ENCODE assay signal across 24 cellular contexts in the genomic region with DNA sequence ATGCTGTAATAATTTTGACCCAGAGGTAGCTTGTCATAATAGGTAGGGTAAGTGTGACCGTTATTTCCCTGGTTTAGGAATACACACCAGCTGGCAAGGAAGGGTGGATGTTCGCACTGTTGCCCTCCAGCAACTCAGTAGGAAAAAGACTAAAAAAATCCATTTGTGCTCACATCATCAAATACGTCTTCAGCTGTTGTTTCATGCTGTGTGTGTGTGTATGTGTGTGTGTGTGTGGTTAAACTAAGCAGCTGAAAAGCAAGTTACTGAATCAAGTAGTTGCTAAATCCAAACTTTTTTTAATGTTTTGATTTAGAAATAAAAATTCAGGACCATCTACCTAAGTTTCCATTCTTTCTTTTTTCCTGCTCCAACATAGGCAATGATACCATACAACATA.
"Had no signal": no experiment of that assay in that cellular context is flagged by ENCODE, and none has a peak within 500 bp of the region (broad histone marks: within the 10 kb centered on the region; RNA-seq: fewer than 3 reads in every experiment).

No MANE protein-coding gene starts in this region.

- H3K4me2 ChIP-seq: neural progenitor cell, smooth muscle cell had no signal

- DNase-seq: activated B cell treated with CpG ODN at 0.5 μM for 24 hours; activated CD4-positive, alpha-beta T cell treated with anti-CD3 and anti-CD28 coated beads for 48 hours; activated CD8-positive, alpha-beta T cell treated with anti-CD3 and anti-CD28 coated beads for 36 hours; activated naive CD4-positive, alpha-beta T cell treated with Interleukin-2 at 50 U/mL for 16 hours; activated naive CD8-positive, alpha-beta T cell treated with anti-CD3 and anti-CD28 coated beads, Interleukin-2, amount 10 ng/mL, durations not matched to agents 7 days and 5 days; activated T-cell treated with anti-CD3 and anti-CD28 coated beads, Interleukin-2, amount 50 U/mL, for 1 hour; amygdala; caudate nucleus; dorsolateral prefrontal cortex; endodermal cell; head of caudate nucleus; kidney; left lung; mucosa of descending colon; naive thymus-derived CD4-positive, alpha-beta T cell; right lobe of liver; stimulated activated CD4-positive, alpha-beta T cell treated with anti-CD3 and anti-CD28 coated beads, Interleukin-4, amount 100 ng/mL, for 24 hours; stomach; T-helper 1 cell; T-helper 9 cell; upper lobe of left lung had no signal

- H3K4me1 ChIP-seq: left lung, neural progenitor cell, right lobe of liver, stomach, upper lobe of left lung had no signal

- H3K36me3 ChIP-seq: left lung, neural progenitor cell, right lobe of liver, stomach, upper lobe of left lung had no signal

- H3K27ac ChIP-seq: dorsolateral prefrontal cortex, epithelial cell of prostate, left lung, neural progenitor cell, right lobe of liver, stomach, upper lobe of left lung had no signal

- H3K4me3 ChIP-seq: dorsolateral prefrontal cortex, left lung, mucosa of descending colon, neural progenitor cell, right lobe of liver, smooth muscle cell, stomach, upper lobe of left lung had no signal

- H3K9me3 ChIP-seq: left lung, mucosa of descending colon, right lobe of liver, stomach, upper lobe of left lung had no signal

- H3K27me3 ChIP-seq: dorsolateral prefrontal cortex, left lung, neural progenitor cell, right lobe of liver, stomach, upper lobe of left lung had no signal

- H2AFZ ChIP-seq: neural progenitor cell had no signal
